ENCODE assay signal across 11 cellular contexts in the genomic region with DNA sequence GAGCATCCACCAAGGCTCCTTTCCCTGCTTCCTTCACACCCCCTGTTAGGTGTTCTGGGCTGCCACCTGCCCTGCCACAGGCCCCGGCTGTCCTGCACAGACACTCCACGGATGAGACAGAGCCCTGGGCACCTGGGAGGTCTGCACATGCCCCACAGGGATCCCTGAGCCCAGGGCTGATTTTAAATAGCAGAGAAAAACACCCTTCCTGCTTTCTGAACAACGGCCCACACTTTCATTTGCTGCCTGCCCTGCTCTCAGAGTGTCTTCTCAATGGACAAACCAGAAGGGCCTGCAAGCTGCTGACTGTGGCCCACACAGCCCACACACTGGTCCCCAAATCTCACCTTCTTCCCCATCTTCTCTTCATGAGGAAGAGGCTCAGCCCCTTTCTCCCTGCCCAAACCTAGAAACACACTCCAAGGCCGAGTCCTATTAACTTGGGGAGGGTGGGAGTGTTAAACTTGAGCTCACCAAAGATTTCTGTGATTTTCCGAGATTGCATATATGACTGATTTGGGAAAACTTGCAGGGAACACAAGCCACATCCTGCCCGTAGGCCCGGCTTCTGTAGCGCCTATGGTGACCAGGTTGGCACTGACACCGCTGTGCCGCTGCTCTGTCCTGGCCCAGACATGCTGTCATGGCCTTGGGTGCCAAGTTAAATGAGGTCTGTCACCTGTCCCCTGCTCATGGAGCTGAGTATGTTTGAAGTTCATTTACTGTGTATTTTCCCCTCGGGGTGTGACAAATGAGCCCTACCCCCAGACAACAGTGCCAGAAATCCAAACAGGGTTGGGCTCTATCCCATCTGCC. TPM values are rescaled to one million over a fixed set of nuclear protein-coding genes. Genes with fewer than 3 reads are reported as not detected.
DNase-seq lines count a peak whose midpoint lies in the region; ATAC-seq and TF ChIP-seq lines count a peak whose summit lies in the region.
"Had no signal": no experiment of that assay in that cellular context is flagged by ENCODE, and none has a peak within 500 bp of the region (broad histone marks: within the 10 kb centered on the region; RNA-seq: fewer than 3 reads in every experiment).

No MANE protein-coding gene starts in this region.

- H3K4me3 ChIP-seq in left ventricle myocardium inferior (no peak overlapping the region), vagina (no peak overlapping the region)

- no peaks in the 10 kb centered on the region for H3K27me3 ChIP-seq in left ventricle myocardium inferior (ENCODE audit: low read depth)
- H3K27me3 ChIP-seq in vagina: no peaks in the 10 kb centered on the region

- no peaks in the 10 kb centered on the region for H3K36me3 Mint-ChIP-seq in brain

- H3K27ac ChIP-seq in left ventricle myocardium inferior (replicated peaks) (no peak overlapping the region), vagina (no peak overlapping the region)
- H3K27ac ChIP-seq: epithelial cell of prostate had no signal

- DNase-seq in cardiac septum (ENCODE audit: low spot score) (peak; percentile 57), left ventricle myocardium inferior (no peak), mesenteric fat pad (ENCODE audit: low spot score) (peak; percentile 16), vagina (ENCODE audit: extremely low spot score in 2 of 2) (peak; percentile 52 to 89), EL (no peak), medulla oblongata (ENCODE audit: extremely low spot score) (no peak)
- DNase-seq: KBM-7, kidney glomerular epithelial cell had no signal

- TF ChIP-seq CTCF in left ventricle myocardium inferior (IDR thresholded peaks at IDR 0.05; ENCODE audit: borderline replicate concordance) (no peak), brain (conservative IDR thresholded peaks at IDR 0.05) (no peak), vagina (IDR thresholded peaks at IDR 0.05) (no peak)

- H3K4me3 Mint-ChIP-seq in brain: peak overlapping the region; percentile 20 to 65 (median 29)

- peaks cover 4% of the 10 kb centered on the region for H3K27me3 Mint-ChIP-seq in brain

- H3K9me3 Mint-ChIP-seq in brain: peaks cover 3 to 14% (median 8%) of the 10 kb centered on the region in 5 experiments

- ATAC-seq in GM18505 (IDR thresholded peaks at IDR 0.05; ENCODE audit: unreplicated experiment): no peak

- intact Hi-C loops in cardiac septum (cut with DNase I): loop anchor here (5.0 kb wide), 1 partner anchor 32 kb away; no protein-coding TSS in a partner anchor
- intact Hi-C loops in left ventricle myocardium inferior (cut with micrococcal nuclease): no loop called here
- intact Hi-C loops in vagina (cut with DNase I): no loop called here

- peaks cover 49% of the 10 kb centered on the region for H3K4me1 Mint-ChIP-seq in brain

- peak overlapping the region; percentile 83 to 95 (median 93) for H3K27ac Mint-ChIP-seq in brain

- H3K4me1 ChIP-seq in left ventricle myocardium inferior (peaks cover 23% of the 10 kb centered on the region), vagina (peaks cover 13% of the 10 kb centered on the region)

- TF ChIP-seq POLR2A in vagina (IDR thresholded peaks at IDR 0.05): no peak
- TF ChIP-seq POLR2A in GM18505 (IDR thresholded peaks at IDR 0.05; ENCODE audit: borderline replicate concordance, extremely low read depth, insufficient read depth, insufficient read length): no peak

- H3K36me3 ChIP-seq in left ventricle myocardium inferior: no peaks in the 10 kb centered on the region
- H3K36me3 ChIP-seq in vagina: no peaks in the 10 kb centered on the region

- H3K9me3 ChIP-seq in left ventricle myocardium inferior (replicated peaks) (no peaks in the 10 kb centered on the region), vagina (no peaks in the 10 kb centered on the region)

RNA-seq across cellular contexts. Expression of gene KLF13, which starts 47.2 kb away (rescaled TPM):
- total RNA-seq in cardiac septum (35.7 TPM), left ventricle myocardium inferior (62.3 TPM), mesenteric fat pad (41.8 TPM), vagina (30.9 TPM)
- polyA plus RNA-seq in brain (ENCODE audit: insufficient read depth, low read depth, low replicate concordance): 88.5 TPM

Comparison
In these comparisons a context has a peak if more than half of its experiments do, and no peak if none do; other contexts are left out.
1. DNase-seq: peak in cardiac septum (single experiment), mesenteric fat pad (single experiment) and vagina (2 of 2); none in left ventricle myocardium inferior (single experiment), EL (single experiment) and medulla oblongata (single experiment).